ENCODE assay signal across 8 cellular contexts in the genomic region with DNA sequence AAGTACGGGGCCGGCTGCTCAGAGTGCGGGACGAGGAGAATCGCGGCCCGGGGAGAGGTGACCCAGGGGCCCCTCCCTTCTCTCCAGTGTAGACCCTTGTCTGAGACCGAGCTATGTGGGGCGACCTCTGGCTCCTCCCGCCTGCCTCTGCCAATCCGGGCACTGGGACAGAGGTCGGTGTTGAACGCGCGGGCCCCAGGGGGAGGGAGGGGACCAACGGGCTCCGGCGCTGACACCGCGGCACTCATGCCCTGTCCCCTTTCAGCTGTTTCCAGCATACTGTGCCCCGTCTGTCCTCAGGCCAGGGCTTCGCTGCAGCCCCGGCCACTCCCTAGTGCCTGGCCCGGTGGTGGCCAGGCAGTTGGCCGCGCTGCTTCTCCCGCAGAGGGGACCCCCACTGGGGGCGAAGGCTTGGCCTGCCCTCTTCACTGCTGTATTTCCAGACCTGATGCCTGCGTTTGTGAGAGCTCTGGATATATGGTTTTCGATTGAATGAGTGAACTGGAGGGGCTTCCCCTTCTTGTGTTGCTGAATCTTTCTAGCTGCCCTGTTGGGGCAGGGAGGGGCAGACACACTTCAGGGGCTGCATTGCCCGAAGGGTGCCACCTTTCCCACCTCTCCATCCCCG. TPM values are rescaled to one million over a fixed set of nuclear protein-coding genes. Genes with fewer than 3 reads are reported as not detected.
DNase-seq lines count a peak whose midpoint lies in the region; ATAC-seq and TF ChIP-seq lines count a peak whose summit lies in the region.

No MANE protein-coding gene starts in this region.

- DNase-seq in NCI-H1417 (lab: John Stamatoyannopoulos, UW) (peak in 2 of 3 experiments; percentile 65 to 69), NCI-H1417 treated with DMSO at 0.1 percent for 48 hours (lab: John Stamatoyannopoulos, UW) (no peak), NCI-H774 (lab: John Stamatoyannopoulos, UW) (peak; percentile 7), fibroblast of the aortic adventitia (ENCODE audit: low read depth) (no peak), neural crest cell (ENCODE audit: low read depth, low spot score) (peak; percentile 65), tibial artery (peak; percentile 34 to 74)
- peak; percentile 27 for DNase-seq in activated T-helper 1 cell treated with anti-CD3 and anti-CD28 coated beads, Interleukin-12 subunit alpha, Interleukin-12 subunit beta, Interleukin-2, Interleukin-4 antibody, amounts not matched to agents 30 ng/mL and 10 ng/mL and 1 ng/mL, durations not matched to agents 14 hours and 24 hours and 36 hours (ENCODE audit: low spot score)

- TF ChIP-seq CTCF in fibroblast of the aortic adventitia (IDR thresholded peaks at IDR 0.05; ENCODE audit: insufficient read depth, low read length) (no peak), neural crest cell (conservative IDR thresholded peaks at IDR 0.05) (no peak), tibial artery (IDR thresholded peaks at IDR 0.05) (no peak)

- H3K36me3 ChIP-seq in tibial artery = peaks cover 34 to 39% (median 38%) of the 10 kb centered on the region in 3 donors

- H3K4me3 Mint-ChIP-seq in activated T-helper 1 cell treated with anti-CD3 and anti-CD28 coated beads, Interleukin-12 subunit alpha, Interleukin-12 subunit beta, Interleukin-2, Interleukin-4 antibody, amounts not matched to agents 30 ng/mL and 10 ng/mL and 1 ng/mL, durations not matched to agents 14 hours and 24 hours and 36 hours = peak overlapping the region; percentile 99
- H3K4me3 Mint-ChIP-seq in neural crest cell = peak overlapping the region; percentile 100

- peaks cover 48% of the 10 kb centered on the region for H3K36me3 Mint-ChIP-seq in activated T-helper 1 cell treated with anti-CD3 and anti-CD28 coated beads, Interleukin-12 subunit alpha, Interleukin-12 subunit beta, Interleukin-2, Interleukin-4 antibody, amounts not matched to agents 30 ng/mL and 10 ng/mL and 1 ng/mL, durations not matched to agents 14 hours and 24 hours and 36 hours (ENCODE audit: low read depth)
- peaks cover 32% of the 10 kb centered on the region for H3K36me3 Mint-ChIP-seq in neural crest cell (ENCODE audit: low read depth)

- no peaks in the 10 kb centered on the region for H3K9me3 ChIP-seq in tibial artery

- peak overlapping the region; percentile 80 to 85 for H3K27ac ChIP-seq in tibial artery

- peak; percentile 38 for ATAC-seq in HG02759 (IDR thresholded peaks at IDR 0.05; ENCODE audit: unreplicated experiment)

- intact Hi-C loops in activated T-helper 1 cell treated with anti-CD3 and anti-CD28 coated beads, Interleukin-12 subunit alpha, Interleukin-12 subunit beta, Interleukin-2, Interleukin-4 antibody, amounts not matched to agents 30 ng/mL and 10 ng/mL and 1 ng/mL, durations not matched to agents 14 hours and 24 hours and 36 hours (cut with micrococcal nuclease) = loop anchor here (1.0 to 5.0 kb wide), 8 partner anchors 20 to 1553 kb away; a partner anchor contains a TSS
- intact Hi-C loops in tibial artery (cut with DNase I; ENCODE audit: low total_unique reads) = no loop called here

- peaks cover 41% of the 10 kb centered on the region for H3K4me1 Mint-ChIP-seq in activated T-helper 1 cell treated with anti-CD3 and anti-CD28 coated beads, Interleukin-12 subunit alpha, Interleukin-12 subunit beta, Interleukin-2, Interleukin-4 antibody, amounts not matched to agents 30 ng/mL and 10 ng/mL and 1 ng/mL, durations not matched to agents 14 hours and 24 hours and 36 hours (ENCODE audit: low read depth)
- H3K4me1 Mint-ChIP-seq in neural crest cell = peaks cover 58% of the 10 kb centered on the region

- peak overlapping the region; percentile 92 for H3K4me3 ChIP-seq in fibroblast of the aortic adventitia (ENCODE audit: low read depth, low read length)
- peak overlapping the region; percentile 67 to 75 for H3K4me3 ChIP-seq in tibial artery

- H3K27ac Mint-ChIP-seq in activated T-helper 1 cell treated with anti-CD3 and anti-CD28 coated beads, Interleukin-12 subunit alpha, Interleukin-12 subunit beta, Interleukin-2, Interleukin-4 antibody, amounts not matched to agents 30 ng/mL and 10 ng/mL and 1 ng/mL, durations not matched to agents 14 hours and 24 hours and 36 hours = peak overlapping the region; percentile 99
- peak overlapping the region; percentile 95 for H3K27ac Mint-ChIP-seq in neural crest cell (ENCODE audit: unreplicated experiment)

- H3K27me3 ChIP-seq in tibial artery = no peaks in the 10 kb centered on the region

- H3K9me3 Mint-ChIP-seq in activated T-helper 1 cell treated with anti-CD3 and anti-CD28 coated beads, Interleukin-12 subunit alpha, Interleukin-12 subunit beta, Interleukin-2, Interleukin-4 antibody, amounts not matched to agents 30 ng/mL and 10 ng/mL and 1 ng/mL, durations not matched to agents 14 hours and 24 hours and 36 hours = no peaks in the 10 kb centered on the region
- peaks cover 3% of the 10 kb centered on the region for H3K9me3 Mint-ChIP-seq in neural crest cell

- H3K4me1 ChIP-seq in tibial artery = peaks cover 0 to 35% (median 20%) of the 10 kb centered on the region in 4 donors

- H3K27me3 Mint-ChIP-seq in activated T-helper 1 cell treated with anti-CD3 and anti-CD28 coated beads, Interleukin-12 subunit alpha, Interleukin-12 subunit beta, Interleukin-2, Interleukin-4 antibody, amounts not matched to agents 30 ng/mL and 10 ng/mL and 1 ng/mL, durations not matched to agents 14 hours and 24 hours and 36 hours (ENCODE audit: insufficient read depth) = no peaks in the 10 kb centered on the region
- H3K27me3 Mint-ChIP-seq in neural crest cell (ENCODE audit: low read depth) = no peaks in the 10 kb centered on the region

RNA-seq across cellular contexts. Expression of a gene that starts 0.8 kb away (rescaled TPM):
- 142 and 146 TPM in 2 replicates for total RNA-seq in activated T-helper 1 cell treated with anti-CD3 and anti-CD28 coated beads, Interleukin-12 subunit alpha, Interleukin-12 subunit beta, Interleukin-2, Interleukin-4 antibody, amounts not matched to agents 30 ng/mL and 10 ng/mL and 1 ng/mL, durations not matched to agents 14 hours and 24 hours and 36 hours
- total RNA-seq in fibroblast of the aortic adventitia (ENCODE audit: low replicate concordance) = 47.7 and 123 TPM in 2 replicates
- 222 and 236 TPM in 2 replicates for total RNA-seq in neural crest cell

RNA-seq across cellular contexts. Expression of a gene that starts 1.0 kb away (rescaled TPM):
- total RNA-seq in activated T-helper 1 cell treated with anti-CD3 and anti-CD28 coated beads, Interleukin-12 subunit alpha, Interleukin-12 subunit beta, Interleukin-2, Interleukin-4 antibody, amounts not matched to agents 30 ng/mL and 10 ng/mL and 1 ng/mL, durations not matched to agents 14 hours and 24 hours and 36 hours = 10.3 and 10.7 TPM in 2 replicates
- total RNA-seq in fibroblast of the aortic adventitia (ENCODE audit: low replicate concordance) (8.6 and 21.4 TPM in 2 replicates), neural crest cell (10.6 and 11.6 TPM in 2 replicates)

Comparison
In these comparisons a context has a peak if more than half of its experiments do, and no peak if none do; other contexts are left out.
1. DNase-seq: peak in NCI-H1417 (2 of 3), NCI-H774 (single experiment), activated T-helper 1 cell treated with anti-CD3 and anti-CD28 coated beads, Interleukin-12 subunit alpha, Interleukin-12 subunit beta, Interleukin-2, Interleukin-4 antibody, amounts not matched to agents 30 ng/mL and 10 ng/mL and 1 ng/mL, durations not matched to agents 14 hours and 24 hours and 36 hours (single experiment), neural crest cell (single experiment) and tibial artery (2 of 2); none in NCI-H1417 treated with DMSO at 0.1 percent for 48 hours (single experiment) and fibroblast of the aortic adventitia (single experiment).